9 cellular contexts compared by ENCODE assay signal in the genomic region with DNA sequence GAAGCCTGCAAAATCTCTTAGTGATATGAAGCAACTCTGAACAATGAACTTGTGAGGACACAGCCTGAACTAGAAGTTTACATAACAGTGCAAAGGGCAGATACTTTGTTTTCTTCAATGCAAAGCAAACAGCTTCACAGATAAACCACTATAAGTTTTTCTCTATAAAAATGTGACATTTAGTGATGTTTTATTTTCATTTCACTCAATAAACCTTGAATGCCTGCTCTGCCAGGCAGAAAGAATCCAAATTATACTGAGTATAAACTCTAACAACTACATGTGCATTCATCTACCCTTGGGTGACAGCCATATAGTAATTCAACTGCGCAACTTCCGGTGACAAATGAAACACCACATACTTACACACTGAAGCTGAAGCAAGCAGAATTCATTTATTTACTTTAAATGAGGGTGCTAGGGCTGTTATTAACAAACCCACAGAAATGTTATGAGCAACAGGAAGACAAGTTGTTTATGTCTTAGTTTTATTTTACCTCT. TPM values are rescaled to one million over a fixed set of nuclear protein-coding genes. Genes with fewer than 3 reads are reported as not detected.
A peak's percentile ranks its signal among the peaks of the same experiment; 100 is the strongest.
DNase-seq lines count a peak whose midpoint lies in the region; ATAC-seq, FAIRE-seq and TF ChIP-seq lines count a peak whose summit lies in the region.
"Had no signal": no experiment of that assay in that cellular context is flagged by ENCODE, and none has a peak within 500 bp of the region (broad histone marks: within the 10 kb centered on the region; RNA-seq: fewer than 3 reads in every experiment).

No MANE protein-coding gene starts in this region.

- H3K36me3 ChIP-seq in small intestine (ENCODE audit: control insufficient read depth in 2 of 2, insufficient read depth in 2 of 2, low read length in 2 of 2): peaks cover 0 to 6% of the 10 kb centered on the region in 2 donors

- 28 to 38% (median 33%) methylated on average over 2 of the region's 2 CpGs for WGBS in small intestine, 3 donors

- no peak for TF ChIP-seq CTCF in RWPE1 (conservative IDR thresholded peaks at IDR 0.05; ENCODE audit: low read depth)
- no peak for TF ChIP-seq CTCF in fibroblast of mammary gland (conservative IDR thresholded peaks at IDR 0.05; ENCODE audit: control insufficient read depth, insufficient read depth, low read depth, low read length)

- peaks cover 0 to 3% of the 10 kb centered on the region in 2 donors for H3K4me1 ChIP-seq in small intestine (ENCODE audit: control insufficient read depth in 2 of 2, insufficient read depth in 1 of 2, low read depth in 1 of 2, low read length in 1 of 2)

- peak; percentile 95 for DNase-seq in HCEC 1CT
- DNase-seq in RWPE1 (ENCODE audit: low spot score): peak; percentile 30
- peak; percentile 61 for DNase-seq in fibroblast of mammary gland (ENCODE audit: low read depth)
- peak; percentile 72 for DNase-seq in small intestine
- no peak for DNase-seq in DMS114 treated with DMSO at 0.1 percent for 48 hours (lab: John Stamatoyannopoulos, UW; ENCODE audit: unreplicated experiment)
- DNase-seq in islet precursor cell: no peak
- DNase-seq in NCI-H524 (lab: John Stamatoyannopoulos, UW): no peak
- DNase-seq: NCI-H2227 treated with DMSO at 0.1 percent for 48 hours had no signal

- FAIRE-seq in small intestine (lab: Jason Lieb, UNC): no peak

- CTCF ChIA-PET in RWPE1 (lab: Yijun Ruan, JAX): interaction anchor here (0.6 to 0.9 kb wide), 3 partner anchors 13 to 1612 kb away, joined by 3 read pairs; no protein-coding TSS in a partner anchor

- H3K9me3 ChIP-seq in small intestine (ENCODE audit: control insufficient read depth, low read depth): no peaks in the 10 kb centered on the region

- POLR2A ChIA-PET in RWPE1 (lab: Yijun Ruan, JAX; ENCODE audit: low non-redundant PET): no interaction called here

- H3K4me3 ChIP-seq in fibroblast of mammary gland (ENCODE audit: control insufficient read depth, low read depth, low read length): no peak overlapping the region
- H3K4me3 ChIP-seq in small intestine (ENCODE audit: low read depth in 1 of 2, low read length in 2 of 2): no peak overlapping the region

- H3K27ac ChIP-seq in RWPE1 (no peak overlapping the region), small intestine (ENCODE audit: low read depth in 1 of 2, low read length in 1 of 2) (peak overlapping the region; percentile 44 to 71)

- no peaks in the 10 kb centered on the region for H3K27me3 ChIP-seq in small intestine (ENCODE audit: control insufficient read depth in 2 of 2, insufficient read depth in 2 of 2, low read length in 2 of 2)

- no peak for ATAC-seq in HG03095 (IDR thresholded peaks at IDR 0.05; ENCODE audit: unreplicated experiment)

RNA-seq across cellular contexts. Expression of a gene that starts 10.3 kb away (rescaled TPM):
- polyA plus RNA-seq in small intestine: 1 to 10 TPM; 4.5 to 7.9 (median 7.8) TPM

RNA-seq across cellular contexts. Expression of a gene that starts 58.9 kb away (rescaled TPM):
- 1 to 10 TPM in 2 of 3 donors, under 1 TPM in 1; 0.67 to 2.5 (median 1.6) TPM for polyA plus RNA-seq in small intestine

Comparison
In these comparisons a context has a peak if more than half of its experiments do, and no peak if none do; other contexts are left out.
1. DNase-seq: peak in HCEC 1CT (single experiment), RWPE1 (single experiment), fibroblast of mammary gland (single experiment) and small intestine (single experiment); none in DMS114 treated with DMSO at 0.1 percent for 48 hours (single experiment), islet precursor cell (single experiment) and NCI-H524 (0 of 2).